ENCODE assay signal across 2 cellular contexts in genomic region chr14:61561144-61561543, GRCh38.
TF ChIP-seq lines count a peak whose summit lies in the region.

No MANE protein-coding gene starts in this region.

TF ChIP-seq in K562, 482 proteins besides CTCF, POLR2A, EP300 and RAD21 (continued from another document):
- no peak for TF ChIP-seq CBX8 (IDR thresholded peaks at IDR 0.05; ENCODE audit: borderline replicate concordance, extremely low read depth, low read depth, low read length, poor library complexity, severe bottlenecking)
- no peak for TF ChIP-seq SREBF1 (IDR thresholded peaks at IDR 0.05; ENCODE audit: borderline replicate concordance, low read depth, low read length)

TF ChIP-seq in HepG2, 621 proteins besides CTCF, POLR2A, EP300 and RAD21 (continued from another document):
- TF ChIP-seq ZNF550 (CRISPR knock-in tag; IDR thresholded peaks at IDR 0.05; ENCODE audit: borderline replicate concordance) (no peak), SP4 (CRISPR knock-in tag; IDR thresholded peaks at IDR 0.05) (0 out of 2 replicates have a peak, but pooled peaks have one; percentile 8), TCF7 (IDR thresholded peaks at IDR 0.05; ENCODE audit: low read depth) (0 out of 2 replicates have a peak, but pooled peaks have one; percentile 3), HDAC2 (CRISPR knock-in tag; IDR thresholded peaks at IDR 0.05) (0 out of 2 replicates have a peak, but pooled peaks have one; percentile 15), CEBPG (CRISPR knock-in tag; IDR thresholded peaks at IDR 0.05) (no peak)
TF ChIP-seq in HepG2: peak in this region for 4.
